In the genomic region with DNA sequence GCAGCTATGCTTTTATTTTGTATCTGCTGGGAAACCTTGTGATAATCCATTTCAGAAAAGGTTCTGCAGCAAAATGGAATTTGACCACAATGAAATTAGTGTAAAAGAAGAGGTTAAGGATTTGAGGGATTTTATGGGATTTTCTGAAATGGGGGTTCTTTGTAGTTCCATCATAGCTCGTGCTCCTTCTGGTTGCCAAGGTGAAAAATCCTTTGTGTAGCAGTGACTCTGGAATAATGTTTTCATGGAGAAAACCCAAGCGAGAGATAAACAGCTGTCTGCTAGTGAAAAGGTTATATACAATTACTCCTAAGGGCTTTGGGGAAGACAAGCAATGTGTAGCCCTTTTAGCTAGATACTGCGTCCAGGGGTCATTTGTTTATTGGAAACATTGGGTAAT, we compare ENCODE assay signal across 7 cellular contexts.
"Had no signal": no experiment of that assay in that cellular context is flagged by ENCODE, and none has a peak within 500 bp of the region (broad histone marks: within the 10 kb centered on the region; RNA-seq: fewer than 3 reads in every experiment).

No MANE protein-coding gene starts in this region.

- H3K9ac ChIP-seq: GM23248 had no signal

- H3K27ac ChIP-seq: GM23248, HL-60 had no signal

- H3K4me3 ChIP-seq: GM23248 had no signal

- DNase-seq: GM23248, GOT3, H7, HCEC 1CT, KBM-7 had no signal

- H2AFZ ChIP-seq: GM23248 had no signal

- ATAC-seq: HepG2 had no signal
